Comparison of ENCODE assay signal across 1 cellular context in the genomic region with DNA sequence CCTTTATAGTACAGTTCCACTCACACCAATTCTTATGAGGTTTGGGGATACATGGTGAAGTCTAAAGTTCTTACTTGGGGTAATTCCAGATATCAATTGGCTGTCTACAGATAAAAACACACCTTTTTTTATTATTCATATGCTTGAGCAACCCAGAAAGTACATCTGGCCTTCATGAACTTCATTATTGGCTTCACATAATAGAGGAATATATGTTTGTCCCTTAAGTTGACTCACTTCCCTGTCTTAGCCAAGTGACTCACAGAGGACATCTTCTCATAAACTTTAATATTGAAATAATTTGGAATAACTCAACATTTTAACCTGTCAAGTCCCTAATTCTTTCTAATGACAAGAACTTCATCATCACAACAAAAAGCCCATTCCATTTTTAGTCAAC.
TF ChIP-seq lines count a peak whose summit lies in the region.

No MANE protein-coding gene starts in this region.

TF ChIP-seq in IMR-90, 13 proteins besides CTCF, POLR2A, EP300 and RAD21:
- TF ChIP-seq, protein P1, sequence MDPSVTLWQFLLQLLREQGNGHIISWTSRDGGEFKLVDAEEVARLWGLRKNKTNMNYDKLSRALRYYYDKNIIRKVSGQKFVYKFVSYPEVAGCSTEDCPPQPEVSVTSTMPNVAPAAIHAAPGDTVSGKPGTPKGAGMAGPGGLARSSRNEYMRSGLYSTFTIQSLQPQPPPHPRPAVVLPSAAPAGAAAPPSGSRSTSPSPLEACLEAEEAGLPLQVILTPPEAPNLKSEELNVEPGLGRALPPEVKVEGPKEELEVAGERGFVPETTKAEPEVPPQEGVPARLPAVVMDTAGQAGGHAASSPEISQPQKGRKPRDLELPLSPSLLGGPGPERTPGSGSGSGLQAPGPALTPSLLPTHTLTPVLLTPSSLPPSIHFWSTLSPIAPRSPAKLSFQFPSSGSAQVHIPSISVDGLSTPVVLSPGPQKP (IDR thresholded peaks at IDR 0.05; ENCODE audit: borderline replicate concordance, low read depth, low read length): no peak
- TF ChIP-seq MAZ (IDR thresholded peaks at IDR 0.05; ENCODE audit: borderline replicate concordance, low read depth, low read length): no peak
- TF ChIP-seq CHD1 (IDR thresholded peaks at IDR 0.05; ENCODE audit: low read depth, low read length): no peak
- no peak for TF ChIP-seq MAFK (IDR thresholded peaks at IDR 0.05; ENCODE audit: low read depth, low read length)
- TF ChIP-seq CEBPB (IDR thresholded peaks at IDR 0.05; ENCODE audit: low read depth, low read length): no peak
- TF ChIP-seq MXI1 (IDR thresholded peaks at IDR 0.05; ENCODE audit: borderline replicate concordance, low read depth, low read length): no peak
- TF ChIP-seq BHLHE40 (IDR thresholded peaks at IDR 0.05; ENCODE audit: low read depth, low read length): no peak
- TF ChIP-seq SMC3 (IDR thresholded peaks at IDR 0.05; ENCODE audit: low read depth, low read length): no peak
- TF ChIP-seq NFE2L2 (IDR thresholded peaks at IDR 0.05; ENCODE audit: low read depth, low read length): no peak
- TF ChIP-seq, protein P2, sequence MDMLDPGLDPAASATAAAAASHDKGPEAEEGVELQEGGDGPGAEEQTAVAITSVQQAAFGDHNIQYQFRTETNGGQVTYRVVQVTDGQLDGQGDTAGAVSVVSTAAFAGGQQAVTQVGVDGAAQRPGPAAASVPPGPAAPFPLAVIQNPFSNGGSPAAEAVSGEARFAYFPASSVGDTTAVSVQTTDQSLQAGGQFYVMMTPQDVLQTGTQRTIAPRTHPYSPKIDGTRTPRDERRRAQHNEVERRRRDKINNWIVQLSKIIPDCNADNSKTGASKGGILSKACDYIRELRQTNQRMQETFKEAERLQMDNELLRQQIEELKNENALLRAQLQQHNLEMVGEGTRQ (IDR thresholded peaks at IDR 0.05; ENCODE audit: low read depth, low read length): no peak
- TF ChIP-seq RFX5 (IDR thresholded peaks at IDR 0.05; ENCODE audit: low read depth, low read length): no peak
- no peak for TF ChIP-seq RCOR1 (IDR thresholded peaks at IDR 0.05; ENCODE audit: insufficient replicate concordance, low read length)
- TF ChIP-seq FOS (IDR thresholded peaks at IDR 0.05; ENCODE audit: low read depth, low read length): no peak
